ENCODE assay signal across 20 cellular contexts in the genomic region with DNA sequence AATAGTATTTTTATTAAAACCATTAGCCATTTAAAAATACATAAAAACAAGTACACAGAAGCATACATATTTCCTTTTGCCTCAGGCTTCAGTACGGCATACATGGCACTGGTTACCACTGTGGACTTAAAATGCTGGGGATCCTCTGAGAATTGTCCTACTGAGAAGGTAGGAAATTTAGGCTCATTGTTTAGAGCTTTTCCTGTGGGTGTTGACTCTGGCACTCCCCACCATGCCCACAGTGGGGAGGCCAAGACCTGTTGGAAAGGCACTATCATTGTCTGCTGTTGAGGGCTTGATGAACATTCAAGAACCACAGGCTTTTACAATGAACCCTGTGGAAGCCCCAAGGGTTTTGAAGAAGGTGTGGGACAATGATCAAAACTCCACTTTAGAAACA.
"Had no signal": no experiment of that assay in that cellular context is flagged by ENCODE, and none has a peak within 500 bp of the region (broad histone marks: within the 10 kb centered on the region; RNA-seq: fewer than 3 reads in every experiment).

No MANE protein-coding gene starts in this region.

- H3K36me3 ChIP-seq: cardiac muscle cell, gastroesophageal sphincter, left lung, thyroid gland, upper lobe of right lung, WERI-Rb-1 had no signal

- H3K9me3 ChIP-seq: body of pancreas, gastroesophageal sphincter, thyroid gland, upper lobe of right lung had no signal

- H3K27ac ChIP-seq: body of pancreas, cardiac muscle cell, gastroesophageal sphincter, left lung, thyroid gland, upper lobe of right lung, WERI-Rb-1 had no signal

- H3K27me3 ChIP-seq: body of pancreas, cardiac muscle cell, gastroesophageal sphincter, left lung, thyroid gland, upper lobe of right lung had no signal

- H3K4me1 ChIP-seq: body of pancreas, gastroesophageal sphincter, left lung, thyroid gland, upper lobe of right lung had no signal

- DNase-seq: activated CD4-positive, CD25-positive, alpha-beta regulatory T cell treated with anti-CD3 and anti-CD28 coated beads, Interleukin-2, amount 50 U/mL, for 72 hours; activated gamma-delta T cell treated with Interleukin-2 at 50 U/mL for 16 hours; activated T-cell treated with anti-CD3 and anti-CD28 coated beads, Interleukin-2, amount 50 U/mL, for 1 hour; anterior cingulate cortex; body of pancreas; dermis blood vessel endothelial cell; effector memory CD4-positive, alpha-beta T cell; kidney glomerular epithelial cell; left lung; stimulated activated CD4-positive, alpha-beta T cell treated with anti-CD3 and anti-CD28 coated beads, Interleukin-12 subunit alpha, Interleukin-12 subunit beta, amount 100 ng/mL, for 4 hours; stimulated activated CD4-positive, alpha-beta T cell treated with anti-CD3 and anti-CD28 coated beads, Interleukin-4, amount 100 ng/mL, for 4 hours; stimulated activated naive CD8-positive, alpha-beta T cell treated with anti-CD3 and anti-CD28 coated beads, Interleukin-15, Interleukin-2, amounts not matched to agents 100 U/mL and 50 U/mL, for 24 hours; T-helper 1 cell; thyroid gland; upper lobe of right lung; WERI-Rb-1 had no signal

- ATAC-seq: body of pancreas; esophagus mucosa; gastroesophageal sphincter; left lung; natural killer cell treated with Interleukin-12 subunit alpha and Interleukin-12 subunit beta and Interleukin-15 and Interleukin-18, amount 100 ng/mL, for 72 hours; stimulated activated naive CD8-positive, alpha-beta T cell treated with anti-CD3 and anti-CD28 coated beads, Interleukin-15, Interleukin-2, amounts not matched to agents 100 U/mL and 50 U/mL, for 24 hours; upper lobe of right lung had no signal

- H3K4me3 ChIP-seq: body of pancreas, cardiac muscle cell, gastroesophageal sphincter, left lung, thyroid gland, upper lobe of right lung had no signal
